15 cellular contexts compared by ENCODE assay signal in genomic region chr9:129720181-129720864, GRCh38. TPM values are rescaled to one million over a fixed set of nuclear protein-coding genes. Genes with fewer than 3 reads are reported as not detected.
DNase-seq lines count a peak whose midpoint lies in the region; ATAC-seq, FAIRE-seq and TF ChIP-seq lines count a peak whose summit lies in the region.
"Had no signal": no experiment of that assay in that cellular context is flagged by ENCODE, and none has a peak within 500 bp of the region (broad histone marks: within the 10 kb centered on the region; RNA-seq: fewer than 3 reads in every experiment).

No MANE protein-coding gene starts in this region.

- TF ChIP-seq CTCF in GM12865 (IDR thresholded peaks at IDR 0.05; ENCODE audit: insufficient read depth, low read depth, low read length, missing control alignments) (peak; percentile 16), NB4 (IDR thresholded peaks at IDR 0.05; ENCODE audit: low read depth, low read length) (peak; percentile 14), H1 (IDR thresholded peaks at IDR 0.05; ENCODE audit: control extremely low read depth in 1 of 3, insufficient read depth in 1 of 3, low read depth in 1 of 3, low read length in 3 of 3) (peak; percentile 81 to 86 (median 81)), osteocyte (IDR thresholded peaks at IDR 0.05) (peak; percentile 35), adrenal gland (IDR thresholded peaks at IDR 0.05) (no peak)

- CTCF ChIA-PET in H1 (lab: Charles Lee; ENCODE audit: partially characterized antibody) = interaction anchor here (0.6 to 11.8 kb wide), 34 partner anchors 8 to 1591 kb away, joined by 3 to 189 read pairs (median 4); partner anchors contain the start of gene ASB6

- no peak overlapping the region for H3K4me2 ChIP-seq in H1 (ENCODE audit: insufficient read depth in 1 of 2, low read depth in 2 of 2, low read length in 2 of 2)

- no peak overlapping the region for H3K27ac ChIP-seq in H1 (ENCODE audit: low read depth, low read length)
- no peak overlapping the region for H3K27ac ChIP-seq in adrenal gland
- H3K27ac ChIP-seq: spleen, vagina had no signal

- H4K8ac ChIP-seq in H1 (ENCODE audit: extremely low read depth, insufficient read depth, low read length) = no peak overlapping the region; the same call in 1 of the 2 replicates

- no peak for FAIRE-seq in H1 (lab: Jason Lieb, UNC)

- no peak overlapping the region for H2BK5ac ChIP-seq in H1 (ENCODE audit: low read depth, low read length)

- H2BK120ac ChIP-seq in H1 (replicated peaks; ENCODE audit: low read depth, low read length) = no peak overlapping the region

- no peak overlapping the region for H2BK12ac ChIP-seq in H1 (ENCODE audit: low read depth, low read length)

- TF ChIP-seq RAD21 in H1 (IDR thresholded peaks at IDR 0.05 in 1 of 2, conservative IDR thresholded peaks at IDR 0.05 in 1 of 2; ENCODE audit: low read depth in 2 of 2, low read length in 2 of 2) = peak; percentile 32 to 58; a peak in 3 of 4 replicates

- no peak overlapping the region for H2AK5ac ChIP-seq in H1 (ENCODE audit: low read depth, low read length)

- H3K4me1 ChIP-seq in H1 (replicated peaks in 1 of 4; ENCODE audit: control insufficient read depth in 3 of 4, insufficient read depth in 4 of 4, low read length in 3 of 4) (peaks cover 0 to 3% (median 0%) of the 10 kb centered on the region in 4 experiments; a peak in 1 of 7 replicates), adrenal gland (replicated peaks in 1 of 2) (no peaks in the 10 kb centered on the region)
- H3K4me1 ChIP-seq: spleen had no signal

- H3K23ac ChIP-seq in H1 (ENCODE audit: insufficient read length) = no peak overlapping the region

- H3K14ac ChIP-seq in H1 (ENCODE audit: insufficient read length) = no peak overlapping the region

- no peak overlapping the region for H4K5ac ChIP-seq in H1 (ENCODE audit: insufficient read length, low read depth, low read length)

- H3K9me3 Mint-ChIP-seq in osteocyte (ENCODE audit: unreplicated experiment) = no peaks in the 10 kb centered on the region
- no peaks in the 10 kb centered on the region for H3K9me3 Mint-ChIP-seq in activated CD4-positive, alpha-beta T cell treated with anti-CD3 and anti-CD28 coated beads, Interleukin-2, amount 10 ng/mL, durations not matched to agents 24 days and 14 days

- no peak overlapping the region for H2BK15ac ChIP-seq in H1 (ENCODE audit: low read length)

- H3K4me3 Mint-ChIP-seq in osteocyte (ENCODE audit: unreplicated experiment) = no peak overlapping the region
- H3K4me3 Mint-ChIP-seq in activated CD4-positive, alpha-beta T cell treated with anti-CD3 and anti-CD28 coated beads, Interleukin-2, amount 10 ng/mL, durations not matched to agents 24 days and 14 days = no peak overlapping the region
- H3K4me3 Mint-ChIP-seq: T-helper 17 cell had no signal

- no peak overlapping the region for H2BK20ac ChIP-seq in H1 (ENCODE audit: low read length)

- 84% methylated on average over 19 of the region's 31 CpGs; no CpG with 5 or more reads in 1 of the 2 experiments for WGBS in H1 (ENCODE audit: extremely low coverage in 1 of 2, insufficient coverage in 1 of 2, insufficient read length in 1 of 2, insufficient replicate concordance in 2 of 2, low coverage in 1 of 2, low lambda C conversion rate in 2 of 2, missing lambda C conversion rate in 1 of 2), 2 experiments
- 82 to 88% (median 86%) methylated on average over 14 to 31 of the region's 31 CpGs for whole genome bisulfite sequencing in adrenal gland, 4 donors

- H3K36me3 ChIP-seq in H1 (ENCODE audit: control insufficient read depth in 2 of 4, insufficient read depth in 4 of 4, low read length in 3 of 4) = no peaks in the 10 kb centered on the region
- H3K36me3 ChIP-seq in adrenal gland (replicated peaks in 1 of 2) = no peaks in the 10 kb centered on the region
- H3K36me3 ChIP-seq: spleen, vagina had no signal

- ATAC-seq in GM19035 (IDR thresholded peaks at IDR 0.05; ENCODE audit: unreplicated experiment) = no peak
- ATAC-seq: T-helper 17 cell had no signal

- no peaks in the 10 kb centered on the region for H3K36me3 Mint-ChIP-seq in osteocyte (ENCODE audit: unreplicated experiment)
- no peaks in the 10 kb centered on the region for H3K36me3 Mint-ChIP-seq in activated CD4-positive, alpha-beta T cell treated with anti-CD3 and anti-CD28 coated beads, Interleukin-2, amount 10 ng/mL, durations not matched to agents 24 days and 14 days (ENCODE audit: low read depth)

- no peaks in the 10 kb centered on the region for H3K79me1 ChIP-seq in H1 (ENCODE audit: low read depth, low read length)

- peaks cover 0 to 2% of the 10 kb centered on the region in 2 experiments for H4K20me1 ChIP-seq in H1 (replicated peaks in 1 of 2; ENCODE audit: control insufficient read depth in 1 of 2, insufficient read depth in 2 of 2, low read length in 2 of 2)

- no peak for DNase-seq in GM12865 (ENCODE audit: low read depth)
- DNase-seq in NB4 (ENCODE audit: low read depth) = no peak
- peak in 1 of 2 experiments; percentile 84 for DNase-seq in H1 (ENCODE audit: low read depth in 1 of 2, low spot score in 2 of 2)
- DNase-seq in osteocyte (ENCODE audit: extremely low spot score, unreplicated experiment) = no peak
- DNase-seq in adrenal gland = no peak
- no peak for DNase-seq in activated CD4-positive, alpha-beta T cell treated with anti-CD3 and anti-CD28 coated beads, Interleukin-2, amount 10 ng/mL, durations not matched to agents 24 days and 14 days
- DNase-seq: activated CD8-positive, alpha-beta memory T cell treated with anti-CD3 and anti-CD28 coated beads for 24 hours; effector CD8-positive, alpha-beta T cell; NCI-H1048; NCI-H774; spleen; T-helper 17 cell had no signal

- H3K79me2 ChIP-seq in H1 (ENCODE audit: control insufficient read depth in 1 of 2, insufficient read depth in 2 of 2, low read length in 2 of 2) = no peaks in the 10 kb centered on the region

- no peak for TF ChIP-seq POLR2A in NB4 (IDR thresholded peaks at IDR 0.05; ENCODE audit: extremely low read depth, insufficient read length)
- TF ChIP-seq POLR2A in H1 (IDR thresholded peaks at IDR 0.05; ENCODE audit: control extremely low read depth in 1 of 2, low read depth in 2 of 2, low read length in 2 of 2) = no peak
- no peak for TF ChIP-seq POLR2A in adrenal gland (IDR thresholded peaks at IDR 0.05)

- H3K23me2 ChIP-seq in H1 (ENCODE audit: low read depth, low read length) = no peaks in the 10 kb centered on the region

- H3K27me3 Mint-ChIP-seq in osteocyte (ENCODE audit: unreplicated experiment) = no peaks in the 10 kb centered on the region
- H3K27me3 Mint-ChIP-seq in activated CD4-positive, alpha-beta T cell treated with anti-CD3 and anti-CD28 coated beads, Interleukin-2, amount 10 ng/mL, durations not matched to agents 24 days and 14 days = peaks cover 7% of the 10 kb centered on the region

- no peak overlapping the region for H3K27ac Mint-ChIP-seq in osteocyte (ENCODE audit: unreplicated experiment)
- no peak overlapping the region for H3K27ac Mint-ChIP-seq in activated CD4-positive, alpha-beta T cell treated with anti-CD3 and anti-CD28 coated beads, Interleukin-2, amount 10 ng/mL, durations not matched to agents 24 days and 14 days
- H3K27ac Mint-ChIP-seq: T-helper 17 cell had no signal

- no peak for TF ChIP-seq EP300 in H1 (IDR thresholded peaks at IDR 0.05; ENCODE audit: borderline replicate concordance in 1 of 2, low read depth in 2 of 2, low read length in 2 of 2)

- no peaks in the 10 kb centered on the region for H3K9me3 ChIP-seq in H1 (ENCODE audit: insufficient read depth in 2 of 2, low read depth in 1 of 2, low read length in 1 of 2)
- H3K9me3 ChIP-seq in adrenal gland (replicated peaks in 1 of 3) = no peaks in the 10 kb centered on the region
- H3K9me3 ChIP-seq: spleen, vagina had no signal

- peaks cover 15% of the 10 kb centered on the region for H3K4me1 Mint-ChIP-seq in osteocyte (ENCODE audit: unreplicated experiment)
- H3K4me1 Mint-ChIP-seq in activated CD4-positive, alpha-beta T cell treated with anti-CD3 and anti-CD28 coated beads, Interleukin-2, amount 10 ng/mL, durations not matched to agents 24 days and 14 days = no peaks in the 10 kb centered on the region
- H3K4me1 Mint-ChIP-seq: T-helper 17 cell had no signal

- H4K91ac ChIP-seq in H1 (replicated peaks; ENCODE audit: insufficient read length, low read length) = no peak overlapping the region

- no peak overlapping the region for H3K18ac ChIP-seq in H1 (ENCODE audit: extremely low read depth, low read length)

- H3K56ac ChIP-seq in H1 (replicated peaks; ENCODE audit: insufficient read length, low read depth, low read length) = no peak overlapping the region

- intact Hi-C loops in adrenal gland (cut with DNase I) = loop anchor here in 1 of 2 donors (5.0 kb wide), 1 partner anchor 73 kb away; no protein-coding TSS in a partner anchor
- intact Hi-C loops in activated CD4-positive, alpha-beta T cell treated with anti-CD3 and anti-CD28 coated beads, Interleukin-2, amount 10 ng/mL, durations not matched to agents 24 days and 14 days (cut with micrococcal nuclease) = no loop called here

- H3K9ac ChIP-seq in H1 (replicated peaks in 1 of 4; ENCODE audit: extremely low read depth in 1 of 4, low read depth in 3 of 4, low read length in 3 of 4) = no peak overlapping the region

- no peak overlapping the region for H2AFZ ChIP-seq in H1 (ENCODE audit: low read length)

- POLR2A ChIA-PET in H1 (lab: Charles Lee; ENCODE audit: partially characterized antibody) = interaction anchor here (0.8 to 0.9 kb wide), 2 partner anchors 10 to 18 kb away, joined by 3 to 4 read pairs; no protein-coding TSS in a partner anchor

- H3K27me3 ChIP-seq in H1 (replicated peaks in 1 of 4; ENCODE audit: control insufficient read depth in 3 of 4, extremely low read depth in 1 of 4, insufficient read depth in 3 of 4, low read length in 3 of 4) = 0 out of 7 replicates have a peak, but pooled peaks cover 0 to 4% (median 0%) of the 10 kb centered on the region in 4 experiments
- H3K27me3 ChIP-seq in adrenal gland = no peaks in the 10 kb centered on the region
- H3K27me3 ChIP-seq: vagina had no signal

- H3K4me3 ChIP-seq in GM12865 (ENCODE audit: low read depth, low read length) (no peak overlapping the region), NB4 (ENCODE audit: low read depth, low read length) (no peak overlapping the region), H1 (ENCODE audit: extremely low read depth in 1 of 4, insufficient read depth in 2 of 4, low read depth in 3 of 4, low read length in 4 of 4) (no peak overlapping the region), adrenal gland (no peak overlapping the region)
- H3K4me3 ChIP-seq: spleen, vagina had no signal

- no peak overlapping the region for H3K4ac ChIP-seq in H1 (replicated peaks; ENCODE audit: insufficient read length, low read depth, low read length)

RNA-seq across cellular contexts. Expression of gene PTGES, which starts 32.5 kb away (rescaled TPM):
- total RNA-seq in H1 (2021; fragmentation: NEBNext Ultra II Directional; extraction: Animal tissue kit (Norgen Biotek cat#: 25700)) = 3.2 TPM in 2 replicates
- polyA plus RNA-seq in H1 (2011; rRNA removed) (5.1 and 5.4 TPM in 2 replicates), adrenal gland (1 to 10 TPM; 1.2 to 4.4 (median 3.7) TPM)
- polyA plus RNA-seq in H1 (2011; cell fraction: cytosol; rRNA removed) = 4.7 TPM
- polyA plus RNA-seq in H1 (2011; cell fraction: nucleus; rRNA removed) = 1.7 TPM
- polyA plus RNA-seq in H1 (2012, experiment 1 of 2) = 4.0 to 4.8 TPM (median 4.4 TPM) in 4 replicates
- 4.2 TPM for polyA plus RNA-seq in H1 (2012, experiment 2 of 2)
- 4.3 TPM for polyA plus RNA-seq in H1 (2013, experiment 1 of 2)
- polyA plus RNA-seq in H1 (2013, experiment 2 of 2) = 5.6 TPM
- polyA minus RNA-seq in H1 (2011; rRNA and poly(A)+ RNA removed) = 3.7 and 4.1 TPM in 2 replicates
- polyA minus RNA-seq in H1 (2011; cell fraction: cytosol; rRNA and poly(A)+ RNA removed) = 4.0 TPM
- 2.9 TPM for polyA minus RNA-seq in H1 (2011; cell fraction: nucleus; rRNA and poly(A)+ RNA removed)
- total RNA-seq in osteocyte (0.83 and 0.94 TPM in 2 replicates), adrenal gland (1 to 10 TPM in 5 of 8 donors, under 1 TPM in 2, not detected in 1; 0.12 to 2.8 (median 1.3) TPM)
- total RNA-seq in activated CD4-positive, alpha-beta T cell treated with anti-CD3 and anti-CD28 coated beads, Interleukin-2, amount 10 ng/mL, durations not matched to agents 24 days and 14 days = 0.09 and 0.12 TPM in 2 replicates
- total RNA-seq: myocyte had no signal

RNA-seq across cellular contexts. Expression of gene PRRX2, which starts 54.9 kb away (rescaled TPM):
- 5.8 and 7.1 TPM in 2 replicates for total RNA-seq in H1 (2021; fragmentation: NEBNext Ultra II Directional; extraction: Animal tissue kit (Norgen Biotek cat#: 25700))
- polyA plus RNA-seq in H1 (2011; rRNA removed) (9.2 and 10.9 TPM in 2 replicates), adrenal gland (10 to 100 TPM in 1 of 3 donors, 1 to 10 TPM in 1, under 1 TPM in 1; 0.15 to 14.2 (median 8.1) TPM)
- 6.7 TPM for polyA plus RNA-seq in H1 (2011; cell fraction: cytosol; rRNA removed)
- polyA plus RNA-seq in H1 (2011; cell fraction: nucleus; rRNA removed) = 5.3 TPM
- polyA plus RNA-seq in H1 (2012, experiment 1 of 2) = 1.6 to 5.6 TPM (median 4.0 TPM) in 4 replicates
- 5.6 TPM for polyA plus RNA-seq in H1 (2012, experiment 2 of 2)
- polyA plus RNA-seq in H1 (2013, experiment 1 of 2) = 7.2 TPM
- 7.7 TPM for polyA plus RNA-seq in H1 (2013, experiment 2 of 2)
- polyA minus RNA-seq in H1 (2011; rRNA and poly(A)+ RNA removed) = 0.46 and 0.57 TPM in 2 replicates
- polyA minus RNA-seq in H1 (2011; cell fraction: cytosol; rRNA and poly(A)+ RNA removed) = 2.1 TPM
- polyA minus RNA-seq in H1 (2011; cell fraction: nucleus; rRNA and poly(A)+ RNA removed) = 1.3 TPM
- total RNA-seq in osteocyte (5.6 and 6.4 TPM in 2 replicates), adrenal gland (1 to 10 TPM; 1.7 to 8.3 (median 4.0) TPM)
- 3.4 and 3.8 TPM in 2 replicates for total RNA-seq in activated CD4-positive, alpha-beta T cell treated with anti-CD3 and anti-CD28 coated beads, Interleukin-2, amount 10 ng/mL, durations not matched to agents 24 days and 14 days
- total RNA-seq: myocyte, T-helper 17 cell had no signal

Comparison
In these comparisons a context has a peak if more than half of its experiments do, and no peak if none do; other contexts are left out.
1. CTCF ChIP-seq: peak in GM12865 (single experiment), NB4 (single experiment), H1 (3 of 3) and osteocyte (single experiment); none in adrenal gland (0 of 6).